In the genomic region with DNA sequence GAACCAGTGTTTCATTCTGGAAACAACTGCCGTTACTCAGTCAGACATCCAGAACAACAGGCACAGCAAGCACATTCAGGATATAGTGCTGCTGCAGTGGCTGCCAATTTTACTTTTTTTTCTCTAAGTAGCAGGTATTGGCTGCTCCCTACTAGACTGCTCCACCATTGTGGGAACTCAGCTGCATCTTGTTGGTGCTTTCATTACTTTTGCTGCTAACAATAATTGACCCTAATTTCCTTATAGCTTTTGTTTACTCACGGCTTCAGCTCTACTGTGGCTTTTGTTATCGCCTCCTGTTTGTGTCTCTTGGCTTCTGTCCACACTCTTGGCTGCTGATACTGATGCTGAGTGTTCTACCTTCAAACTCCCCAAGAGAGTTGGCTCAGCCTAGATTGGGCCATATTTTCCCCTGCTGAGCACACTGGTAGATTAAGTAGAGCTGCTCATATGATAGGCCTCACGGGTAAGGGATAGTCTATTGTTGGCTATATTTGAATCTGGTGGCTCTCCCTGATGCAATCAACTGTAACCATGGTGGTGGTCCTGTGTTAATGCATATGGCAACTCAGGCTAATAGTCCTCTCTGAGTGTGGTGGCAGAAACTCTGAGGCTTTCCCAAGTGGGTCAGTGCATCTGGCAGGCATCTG, we compare ENCODE assay signal across 1 cellular context.
TF ChIP-seq lines count a peak whose summit lies in the region.

No MANE protein-coding gene starts in this region.

TF ChIP-seq in K562, 482 proteins besides CTCF, POLR2A, EP300 and RAD21 (continued from another document and continues in another):
- TF ChIP-seq, protein P1, sequence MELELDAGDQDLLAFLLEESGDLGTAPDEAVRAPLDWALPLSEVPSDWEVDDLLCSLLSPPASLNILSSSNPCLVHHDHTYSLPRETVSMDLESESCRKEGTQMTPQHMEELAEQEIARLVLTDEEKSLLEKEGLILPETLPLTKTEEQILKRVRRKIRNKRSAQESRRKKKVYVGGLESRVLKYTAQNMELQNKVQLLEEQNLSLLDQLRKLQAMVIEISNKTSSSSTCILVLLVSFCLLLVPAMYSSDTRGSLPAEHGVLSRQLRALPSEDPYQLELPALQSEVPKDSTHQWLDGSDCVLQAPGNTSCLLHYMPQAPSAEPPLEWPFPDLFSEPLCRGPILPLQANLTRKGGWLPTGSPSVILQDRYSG (tag; conservative IDR thresholded peaks at IDR 0.05; ENCODE audit: low read depth): no peak
- TF ChIP-seq MCM7 (IDR thresholded peaks at IDR 0.05): no peak
- TF ChIP-seq LCOR (CRISPR knock-in tag; IDR thresholded peaks at IDR 0.05): no peak
- TF ChIP-seq, protein P2, sequence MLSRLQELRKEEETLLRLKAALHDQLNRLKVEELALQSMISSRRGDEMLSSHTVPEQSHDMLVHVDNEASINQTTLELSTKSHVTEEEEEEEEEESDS (CRISPR knock-in tag; IDR thresholded peaks at IDR 0.05): no peak
- TF ChIP-seq TRIM24 (IDR thresholded peaks at IDR 0.05): peak; percentile 59 to 84; a peak in 3 of 4 replicates
- peak; percentile 21; the same call in 1 of the 2 replicates for TF ChIP-seq MYBL2 (IDR thresholded peaks at IDR 0.05; ENCODE audit: low read depth)
- TF ChIP-seq MYBL2 (CRISPR knock-in tag; IDR thresholded peaks at IDR 0.05; ENCODE audit: borderline replicate concordance): no peak
- 0 out of 2 replicates have a peak, but pooled peaks have one; percentile 15 for TF ChIP-seq FOSL1 (tag; conservative IDR thresholded peaks at IDR 0.05)
- no peak for TF ChIP-seq TEAD2 (tag; IDR thresholded peaks at IDR 0.05)
- no peak for TF ChIP-seq SAFB2 (IDR thresholded peaks at IDR 0.05; ENCODE audit: borderline replicate concordance, low read depth, low read length, severe bottlenecking)
- TF ChIP-seq NR2C1 (IDR thresholded peaks at IDR 0.05): no peak
- TF ChIP-seq NR2C1 (tag; IDR thresholded peaks at IDR 0.05): 0 out of 2 replicates have a peak, but pooled peaks have one; percentile 10
- TF ChIP-seq TAL1 (IDR thresholded peaks at IDR 0.05): peak; percentile 23; the same call in 1 of the 2 replicates
- TF ChIP-seq, protein P3, sequence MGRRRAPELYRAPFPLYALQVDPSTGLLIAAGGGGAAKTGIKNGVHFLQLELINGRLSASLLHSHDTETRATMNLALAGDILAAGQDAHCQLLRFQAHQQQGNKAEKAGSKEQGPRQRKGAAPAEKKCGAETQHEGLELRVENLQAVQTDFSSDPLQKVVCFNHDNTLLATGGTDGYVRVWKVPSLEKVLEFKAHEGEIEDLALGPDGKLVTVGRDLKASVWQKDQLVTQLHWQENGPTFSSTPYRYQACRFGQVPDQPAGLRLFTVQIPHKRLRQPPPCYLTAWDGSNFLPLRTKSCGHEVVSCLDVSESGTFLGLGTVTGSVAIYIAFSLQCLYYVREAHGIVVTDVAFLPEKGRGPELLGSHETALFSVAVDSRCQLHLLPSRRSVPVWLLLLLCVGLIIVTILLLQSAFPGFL (CRISPR knock-in tag; IDR thresholded peaks at IDR 0.05): no peak
- peak; percentile 57; the same call in 1 of the 2 replicates for TF ChIP-seq ZNF589 (CRISPR knock-in tag; IDR thresholded peaks at IDR 0.05; ENCODE audit: low read depth)
- no peak for TF ChIP-seq NELFE (IDR thresholded peaks at IDR 0.05; ENCODE audit: insufficient read depth, insufficient read length)
- TF ChIP-seq SLC30A9 (CRISPR knock-in tag; IDR thresholded peaks at IDR 0.05): no peak
- no peak for TF ChIP-seq BMI1 (IDR thresholded peaks at IDR 0.05; ENCODE audit: low read length)
- TF ChIP-seq, protein P4, sequence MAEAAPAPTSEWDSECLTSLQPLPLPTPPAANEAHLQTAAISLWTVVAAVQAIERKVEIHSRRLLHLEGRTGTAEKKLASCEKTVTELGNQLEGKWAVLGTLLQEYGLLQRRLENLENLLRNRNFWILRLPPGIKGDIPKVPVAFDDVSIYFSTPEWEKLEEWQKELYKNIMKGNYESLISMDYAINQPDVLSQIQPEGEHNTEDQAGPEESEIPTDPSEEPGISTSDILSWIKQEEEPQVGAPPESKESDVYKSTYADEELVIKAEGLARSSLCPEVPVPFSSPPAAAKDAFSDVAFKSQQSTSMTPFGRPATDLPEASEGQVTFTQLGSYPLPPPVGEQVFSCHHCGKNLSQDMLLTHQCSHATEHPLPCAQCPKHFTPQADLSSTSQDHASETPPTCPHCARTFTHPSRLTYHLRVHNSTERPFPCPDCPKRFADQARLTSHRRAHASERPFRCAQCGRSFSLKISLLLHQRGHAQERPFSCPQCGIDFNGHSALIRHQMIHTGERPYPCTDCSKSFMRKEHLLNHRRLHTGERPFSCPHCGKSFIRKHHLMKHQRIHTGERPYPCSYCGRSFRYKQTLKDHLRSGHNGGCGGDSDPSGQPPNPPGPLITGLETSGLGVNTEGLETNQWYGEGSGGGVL (CRISPR knock-in tag; IDR thresholded peaks at IDR 0.05): no peak
- no peak for TF ChIP-seq HSF4 (CRISPR knock-in tag; IDR thresholded peaks at IDR 0.05; ENCODE audit: borderline replicate concordance)
- no peak for TF ChIP-seq ZNF232 (CRISPR knock-in tag; IDR thresholded peaks at IDR 0.05)
- peak in 1 of 2 experiments; percentile 17; a peak in 1 of 4 replicates for TF ChIP-seq NRF1 (conservative IDR thresholded peaks at IDR 0.05 in 1 of 2, IDR thresholded peaks at IDR 0.05 in 1 of 2)
- TF ChIP-seq, protein P5, sequence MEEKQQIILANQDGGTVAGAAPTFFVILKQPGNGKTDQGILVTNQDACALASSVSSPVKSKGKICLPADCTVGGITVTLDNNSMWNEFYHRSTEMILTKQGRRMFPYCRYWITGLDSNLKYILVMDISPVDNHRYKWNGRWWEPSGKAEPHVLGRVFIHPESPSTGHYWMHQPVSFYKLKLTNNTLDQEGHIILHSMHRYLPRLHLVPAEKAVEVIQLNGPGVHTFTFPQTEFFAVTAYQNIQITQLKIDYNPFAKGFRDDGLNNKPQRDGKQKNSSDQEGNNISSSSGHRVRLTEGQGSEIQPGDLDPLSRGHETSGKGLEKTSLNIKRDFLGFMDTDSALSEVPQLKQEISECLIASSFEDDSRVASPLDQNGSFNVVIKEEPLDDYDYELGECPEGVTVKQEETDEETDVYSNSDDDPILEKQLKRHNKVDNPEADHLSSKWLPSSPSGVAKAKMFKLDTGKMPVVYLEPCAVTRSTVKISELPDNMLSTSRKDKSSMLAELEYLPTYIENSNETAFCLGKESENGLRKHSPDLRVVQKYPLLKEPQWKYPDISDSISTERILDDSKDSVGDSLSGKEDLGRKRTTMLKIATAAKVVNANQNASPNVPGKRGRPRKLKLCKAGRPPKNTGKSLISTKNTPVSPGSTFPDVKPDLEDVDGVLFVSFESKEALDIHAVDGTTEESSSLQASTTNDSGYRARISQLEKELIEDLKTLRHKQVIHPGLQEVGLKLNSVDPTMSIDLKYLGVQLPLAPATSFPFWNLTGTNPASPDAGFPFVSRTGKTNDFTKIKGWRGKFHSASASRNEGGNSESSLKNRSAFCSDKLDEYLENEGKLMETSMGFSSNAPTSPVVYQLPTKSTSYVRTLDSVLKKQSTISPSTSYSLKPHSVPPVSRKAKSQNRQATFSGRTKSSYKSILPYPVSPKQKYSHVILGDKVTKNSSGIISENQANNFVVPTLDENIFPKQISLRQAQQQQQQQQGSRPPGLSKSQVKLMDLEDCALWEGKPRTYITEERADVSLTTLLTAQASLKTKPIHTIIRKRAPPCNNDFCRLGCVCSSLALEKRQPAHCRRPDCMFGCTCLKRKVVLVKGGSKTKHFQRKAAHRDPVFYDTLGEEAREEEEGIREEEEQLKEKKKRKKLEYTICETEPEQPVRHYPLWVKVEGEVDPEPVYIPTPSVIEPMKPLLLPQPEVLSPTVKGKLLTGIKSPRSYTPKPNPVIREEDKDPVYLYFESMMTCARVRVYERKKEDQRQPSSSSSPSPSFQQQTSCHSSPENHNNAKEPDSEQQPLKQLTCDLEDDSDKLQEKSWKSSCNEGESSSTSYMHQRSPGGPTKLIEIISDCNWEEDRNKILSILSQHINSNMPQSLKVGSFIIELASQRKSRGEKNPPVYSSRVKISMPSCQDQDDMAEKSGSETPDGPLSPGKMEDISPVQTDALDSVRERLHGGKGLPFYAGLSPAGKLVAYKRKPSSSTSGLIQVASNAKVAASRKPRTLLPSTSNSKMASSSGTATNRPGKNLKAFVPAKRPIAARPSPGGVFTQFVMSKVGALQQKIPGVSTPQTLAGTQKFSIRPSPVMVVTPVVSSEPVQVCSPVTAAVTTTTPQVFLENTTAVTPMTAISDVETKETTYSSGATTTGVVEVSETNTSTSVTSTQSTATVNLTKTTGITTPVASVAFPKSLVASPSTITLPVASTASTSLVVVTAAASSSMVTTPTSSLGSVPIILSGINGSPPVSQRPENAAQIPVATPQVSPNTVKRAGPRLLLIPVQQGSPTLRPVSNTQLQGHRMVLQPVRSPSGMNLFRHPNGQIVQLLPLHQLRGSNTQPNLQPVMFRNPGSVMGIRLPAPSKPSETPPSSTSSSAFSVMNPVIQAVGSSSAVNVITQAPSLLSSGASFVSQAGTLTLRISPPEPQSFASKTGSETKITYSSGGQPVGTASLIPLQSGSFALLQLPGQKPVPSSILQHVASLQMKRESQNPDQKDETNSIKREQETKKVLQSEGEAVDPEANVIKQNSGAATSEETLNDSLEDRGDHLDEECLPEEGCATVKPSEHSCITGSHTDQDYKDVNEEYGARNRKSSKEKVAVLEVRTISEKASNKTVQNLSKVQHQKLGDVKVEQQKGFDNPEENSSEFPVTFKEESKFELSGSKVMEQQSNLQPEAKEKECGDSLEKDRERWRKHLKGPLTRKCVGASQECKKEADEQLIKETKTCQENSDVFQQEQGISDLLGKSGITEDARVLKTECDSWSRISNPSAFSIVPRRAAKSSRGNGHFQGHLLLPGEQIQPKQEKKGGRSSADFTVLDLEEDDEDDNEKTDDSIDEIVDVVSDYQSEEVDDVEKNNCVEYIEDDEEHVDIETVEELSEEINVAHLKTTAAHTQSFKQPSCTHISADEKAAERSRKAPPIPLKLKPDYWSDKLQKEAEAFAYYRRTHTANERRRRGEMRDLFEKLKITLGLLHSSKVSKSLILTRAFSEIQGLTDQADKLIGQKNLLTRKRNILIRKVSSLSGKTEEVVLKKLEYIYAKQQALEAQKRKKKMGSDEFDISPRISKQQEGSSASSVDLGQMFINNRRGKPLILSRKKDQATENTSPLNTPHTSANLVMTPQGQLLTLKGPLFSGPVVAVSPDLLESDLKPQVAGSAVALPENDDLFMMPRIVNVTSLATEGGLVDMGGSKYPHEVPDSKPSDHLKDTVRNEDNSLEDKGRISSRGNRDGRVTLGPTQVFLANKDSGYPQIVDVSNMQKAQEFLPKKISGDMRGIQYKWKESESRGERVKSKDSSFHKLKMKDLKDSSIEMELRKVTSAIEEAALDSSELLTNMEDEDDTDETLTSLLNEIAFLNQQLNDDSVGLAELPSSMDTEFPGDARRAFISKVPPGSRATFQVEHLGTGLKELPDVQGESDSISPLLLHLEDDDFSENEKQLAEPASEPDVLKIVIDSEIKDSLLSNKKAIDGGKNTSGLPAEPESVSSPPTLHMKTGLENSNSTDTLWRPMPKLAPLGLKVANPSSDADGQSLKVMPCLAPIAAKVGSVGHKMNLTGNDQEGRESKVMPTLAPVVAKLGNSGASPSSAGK (IDR thresholded peaks at IDR 0.05): 0 out of 2 replicates have a peak, but pooled peaks have one; percentile 12
- no peak for TF ChIP-seq PHF21A (IDR thresholded peaks at IDR 0.05; ENCODE audit: borderline replicate concordance, low read depth)
- TF ChIP-seq, protein P6, sequence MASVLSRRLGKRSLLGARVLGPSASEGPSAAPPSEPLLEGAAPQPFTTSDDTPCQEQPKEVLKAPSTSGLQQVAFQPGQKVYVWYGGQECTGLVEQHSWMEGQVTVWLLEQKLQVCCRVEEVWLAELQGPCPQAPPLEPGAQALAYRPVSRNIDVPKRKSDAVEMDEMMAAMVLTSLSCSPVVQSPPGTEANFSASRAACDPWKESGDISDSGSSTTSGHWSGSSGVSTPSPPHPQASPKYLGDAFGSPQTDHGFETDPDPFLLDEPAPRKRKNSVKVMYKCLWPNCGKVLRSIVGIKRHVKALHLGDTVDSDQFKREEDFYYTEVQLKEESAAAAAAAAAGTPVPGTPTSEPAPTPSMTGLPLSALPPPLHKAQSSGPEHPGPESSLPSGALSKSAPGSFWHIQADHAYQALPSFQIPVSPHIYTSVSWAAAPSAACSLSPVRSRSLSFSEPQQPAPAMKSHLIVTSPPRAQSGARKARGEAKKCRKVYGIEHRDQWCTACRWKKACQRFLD (CRISPR knock-in tag; IDR thresholded peaks at IDR 0.05): peak; percentile 62
- TF ChIP-seq, protein P7, sequence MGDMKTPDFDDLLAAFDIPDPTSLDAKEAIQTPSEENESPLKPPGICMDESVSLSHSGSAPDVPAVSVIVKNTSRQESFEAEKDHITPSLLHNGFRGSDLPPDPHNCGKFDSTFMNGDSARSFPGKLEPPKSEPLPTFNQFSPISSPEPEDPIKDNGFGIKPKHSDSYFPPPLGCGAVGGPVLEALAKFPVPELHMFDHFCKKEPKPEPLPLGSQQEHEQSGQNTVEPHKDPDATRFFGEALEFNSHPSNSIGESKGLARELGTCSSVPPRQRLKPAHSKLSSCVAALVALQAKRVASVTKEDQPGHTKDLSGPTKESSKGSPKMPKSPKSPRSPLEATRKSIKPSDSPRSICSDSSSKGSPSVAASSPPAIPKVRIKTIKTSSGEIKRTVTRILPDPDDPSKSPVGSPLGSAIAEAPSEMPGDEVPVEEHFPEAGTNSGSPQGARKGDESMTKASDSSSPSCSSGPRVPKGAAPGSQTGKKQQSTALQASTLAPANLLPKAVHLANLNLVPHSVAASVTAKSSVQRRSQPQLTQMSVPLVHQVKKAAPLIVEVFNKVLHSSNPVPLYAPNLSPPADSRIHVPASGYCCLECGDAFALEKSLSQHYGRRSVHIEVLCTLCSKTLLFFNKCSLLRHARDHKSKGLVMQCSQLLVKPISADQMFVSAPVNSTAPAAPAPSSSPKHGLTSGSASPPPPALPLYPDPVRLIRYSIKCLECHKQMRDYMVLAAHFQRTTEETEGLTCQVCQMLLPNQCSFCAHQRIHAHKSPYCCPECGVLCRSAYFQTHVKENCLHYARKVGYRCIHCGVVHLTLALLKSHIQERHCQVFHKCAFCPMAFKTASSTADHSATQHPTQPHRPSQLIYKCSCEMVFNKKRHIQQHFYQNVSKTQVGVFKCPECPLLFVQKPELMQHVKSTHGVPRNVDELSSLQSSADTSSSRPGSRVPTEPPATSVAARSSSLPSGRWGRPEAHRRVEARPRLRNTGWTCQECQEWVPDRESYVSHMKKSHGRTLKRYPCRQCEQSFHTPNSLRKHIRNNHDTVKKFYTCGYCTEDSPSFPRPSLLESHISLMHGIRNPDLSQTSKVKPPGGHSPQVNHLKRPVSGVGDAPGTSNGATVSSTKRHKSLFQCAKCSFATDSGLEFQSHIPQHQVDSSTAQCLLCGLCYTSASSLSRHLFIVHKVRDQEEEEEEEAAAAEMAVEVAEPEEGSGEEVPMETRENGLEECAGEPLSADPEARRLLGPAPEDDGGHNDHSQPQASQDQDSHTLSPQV (IDR thresholded peaks at IDR 0.05): no peak
- no peak for TF ChIP-seq ZNF551 (CRISPR knock-in tag; IDR thresholded peaks at IDR 0.05)
- TF ChIP-seq, protein P8, sequence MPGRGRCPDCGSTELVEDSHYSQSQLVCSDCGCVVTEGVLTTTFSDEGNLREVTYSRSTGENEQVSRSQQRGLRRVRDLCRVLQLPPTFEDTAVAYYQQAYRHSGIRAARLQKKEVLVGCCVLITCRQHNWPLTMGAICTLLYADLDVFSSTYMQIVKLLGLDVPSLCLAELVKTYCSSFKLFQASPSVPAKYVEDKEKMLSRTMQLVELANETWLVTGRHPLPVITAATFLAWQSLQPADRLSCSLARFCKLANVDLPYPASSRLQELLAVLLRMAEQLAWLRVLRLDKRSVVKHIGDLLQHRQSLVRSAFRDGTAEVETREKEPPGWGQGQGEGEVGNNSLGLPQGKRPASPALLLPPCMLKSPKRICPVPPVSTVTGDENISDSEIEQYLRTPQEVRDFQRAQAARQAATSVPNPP (IDR thresholded peaks at IDR 0.05; ENCODE audit: borderline replicate concordance, insufficient read depth, insufficient read length): no peak
